In the genomic region with DNA sequence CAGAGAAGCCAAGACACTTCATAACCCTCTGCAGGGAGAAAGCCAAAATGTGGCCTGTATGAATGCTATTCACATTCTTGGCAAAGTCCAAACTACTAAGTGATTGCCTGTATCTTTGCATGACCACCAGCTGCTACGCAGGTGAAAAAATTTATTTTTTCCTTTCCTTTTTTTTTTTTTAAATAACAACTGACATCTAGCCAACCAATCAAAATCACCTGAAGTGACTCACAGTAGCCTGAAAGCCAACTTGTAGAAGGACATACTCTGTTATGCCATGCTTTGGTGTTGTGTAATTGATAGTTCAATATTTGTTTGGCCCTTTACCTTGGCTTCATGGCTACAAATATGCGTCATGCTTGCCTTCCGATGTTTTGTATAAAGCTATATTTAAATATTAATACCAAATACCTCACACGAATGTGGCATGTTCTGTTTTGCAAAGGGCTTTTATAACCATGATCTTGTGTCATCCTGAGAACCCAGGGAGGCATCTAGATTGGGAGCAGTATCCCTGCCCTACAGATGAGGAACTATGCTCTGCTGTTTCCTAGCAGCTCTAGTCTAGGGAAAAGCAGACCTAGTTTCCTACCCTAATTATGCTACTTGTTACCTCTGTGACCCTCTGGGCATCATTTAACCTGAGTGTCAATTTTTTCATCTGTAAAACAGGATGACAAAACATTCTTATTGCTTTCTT, we compare ENCODE assay signal across 1 cellular context.
A peak's percentile ranks its signal among the peaks of the same experiment; 100 is the strongest.
TF ChIP-seq lines count a peak whose summit lies in the region.

No MANE protein-coding gene starts in this region.

TF ChIP-seq in liver, 16 proteins besides CTCF, POLR2A, EP300 and RAD21 (continued from another document):
- TF ChIP-seq, protein P1, sequence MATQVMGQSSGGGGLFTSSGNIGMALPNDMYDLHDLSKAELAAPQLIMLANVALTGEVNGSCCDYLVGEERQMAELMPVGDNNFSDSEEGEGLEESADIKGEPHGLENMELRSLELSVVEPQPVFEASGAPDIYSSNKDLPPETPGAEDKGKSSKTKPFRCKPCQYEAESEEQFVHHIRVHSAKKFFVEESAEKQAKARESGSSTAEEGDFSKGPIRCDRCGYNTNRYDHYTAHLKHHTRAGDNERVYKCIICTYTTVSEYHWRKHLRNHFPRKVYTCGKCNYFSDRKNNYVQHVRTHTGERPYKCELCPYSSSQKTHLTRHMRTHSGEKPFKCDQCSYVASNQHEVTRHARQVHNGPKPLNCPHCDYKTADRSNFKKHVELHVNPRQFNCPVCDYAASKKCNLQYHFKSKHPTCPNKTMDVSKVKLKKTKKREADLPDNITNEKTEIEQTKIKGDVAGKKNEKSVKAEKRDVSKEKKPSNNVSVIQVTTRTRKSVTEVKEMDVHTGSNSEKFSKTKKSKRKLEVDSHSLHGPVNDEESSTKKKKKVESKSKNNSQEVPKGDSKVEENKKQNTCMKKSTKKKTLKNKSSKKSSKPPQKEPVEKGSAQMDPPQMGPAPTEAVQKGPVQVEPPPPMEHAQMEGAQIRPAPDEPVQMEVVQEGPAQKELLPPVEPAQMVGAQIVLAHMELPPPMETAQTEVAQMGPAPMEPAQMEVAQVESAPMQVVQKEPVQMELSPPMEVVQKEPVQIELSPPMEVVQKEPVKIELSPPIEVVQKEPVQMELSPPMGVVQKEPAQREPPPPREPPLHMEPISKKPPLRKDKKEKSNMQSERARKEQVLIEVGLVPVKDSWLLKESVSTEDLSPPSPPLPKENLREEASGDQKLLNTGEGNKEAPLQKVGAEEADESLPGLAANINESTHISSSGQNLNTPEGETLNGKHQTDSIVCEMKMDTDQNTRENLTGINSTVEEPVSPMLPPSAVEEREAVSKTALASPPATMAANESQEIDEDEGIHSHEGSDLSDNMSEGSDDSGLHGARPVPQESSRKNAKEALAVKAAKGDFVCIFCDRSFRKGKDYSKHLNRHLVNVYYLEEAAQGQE (IDR thresholded peaks at IDR 0.05), result peak; percentile 70
- TF ChIP-seq YY1 (IDR thresholded peaks at IDR 0.05) (peak; percentile 69), ATF3 (IDR thresholded peaks at IDR 0.05) (peak; percentile 87), FOXA1 (IDR thresholded peaks at IDR 0.05) (peak; percentile 80), EGR1 (IDR thresholded peaks at IDR 0.05; ENCODE audit: low read depth in 2 of 2) (peak in 1 of 2 donors; percentile 79), JUND (IDR thresholded peaks at IDR 0.05) (peak; percentile 95 to 97), HNF4A (conservative IDR thresholded peaks at IDR 0.05) (peak; percentile 77 to 85)
